6 cellular contexts compared by ENCODE assay signal in genomic region chr19:35716735-35716984, GRCh38. TPM values are rescaled to one million over a fixed set of nuclear protein-coding genes. Genes with fewer than 3 reads are reported as not detected.
DNase-seq lines count a peak whose midpoint lies in the region; ATAC-seq and TF ChIP-seq lines count a peak whose summit lies in the region.

No MANE protein-coding gene starts in this region.

- peak overlapping the region; percentile 99 for H3K4me2 ChIP-seq in GM23338

- peaks cover 27% of the 10 kb centered on the region for H3K27me3 Mint-ChIP-seq in GM23338 (ENCODE audit: insufficient read depth, low read depth, poor library complexity)

- H3K4me1 Mint-ChIP-seq in GM23338 = peaks cover 43% of the 10 kb centered on the region

- H3K4me3 Mint-ChIP-seq in GM23338 = peak overlapping the region; percentile 88

- POLR2A ChIA-PET in A673 (lab: Charles Lee; ENCODE audit: low non-redundant PET) = no interaction called here

- TF ChIP-seq CTCF in A673 (conservative IDR thresholded peaks at IDR 0.05; ENCODE audit: low read depth, low read length) (no peak), GM23338 (conservative IDR thresholded peaks at IDR 0.05; ENCODE audit: low read depth in 2 of 2) (no peak)

- H2AFZ ChIP-seq in GM23338 = peak overlapping the region; percentile 88; the same call in 1 of the 2 replicates

- no peaks in the 10 kb centered on the region for H3K9me2 ChIP-seq in GM23338 (ENCODE audit: insufficient read depth)

- H3K27ac ChIP-seq in A673 (ENCODE audit: low read depth, low read length, poor library complexity, severe bottlenecking) = peak overlapping the region; percentile 89
- peak overlapping the region; percentile 94 for H3K27ac ChIP-seq in GM23338 (ENCODE audit: low read depth)
- H3K27ac ChIP-seq in angular gyrus (ENCODE audit: low read depth, low read length) = peak overlapping the region; percentile 94
- peak overlapping the region; percentile 90 for H3K27ac ChIP-seq in muscle layer of colon (ENCODE audit: low read depth, low read length)

- H3K9me3 ChIP-seq in A673 (ENCODE audit: low read depth, low read length, poor library complexity, severe bottlenecking) (no peaks in the 10 kb centered on the region), muscle layer of colon (ENCODE audit: low read length) (no peaks in the 10 kb centered on the region)

- peaks cover 11% of the 10 kb centered on the region for H4K20me1 ChIP-seq in GM23338 (replicated peaks; ENCODE audit: insufficient read depth)

- H3K27me3 ChIP-seq in A673 (replicated peaks; ENCODE audit: insufficient read depth, low read depth, low read length, poor library complexity) = no peaks in the 10 kb centered on the region
- H3K27me3 ChIP-seq in GM23338 (ENCODE audit: insufficient read depth) = no peaks in the 10 kb centered on the region
- H3K27me3 ChIP-seq in muscle layer of colon (ENCODE audit: control insufficient read depth in 1 of 2, insufficient read depth in 2 of 2, low read length in 2 of 2) = no peaks in the 10 kb centered on the region

- DNase-seq in A673 (ENCODE audit: low spot score) (no peak), GM23338 (ENCODE audit: low spot score) (no peak), NCI-H226 (no peak)
- DNase-seq in central memory CD4-positive, alpha-beta T cell = no peak

- CTCF ChIA-PET in A673 (lab: Charles Lee) = no interaction called here

- ATAC-seq in GM23338 = peak; percentile 74

- peaks cover 10% of the 10 kb centered on the region; the same call in 1 of the 2 replicates for H3F3A ChIP-seq in GM23338 (replicated peaks; ENCODE audit: low read depth)

- no peaks in the 10 kb centered on the region; the same call in 2 of the 3 replicates for H3K9me3 Mint-ChIP-seq in GM23338

- H3K4me1 ChIP-seq in A673 (ENCODE audit: insufficient read depth, low read length, poor library complexity, severe bottlenecking) = peaks cover 8% of the 10 kb centered on the region
- H3K4me1 ChIP-seq in GM23338 (ENCODE audit: insufficient read depth) = peaks cover 36% of the 10 kb centered on the region
- peaks cover 21% of the 10 kb centered on the region for H3K4me1 ChIP-seq in muscle layer of colon (ENCODE audit: insufficient read depth, low read length)

- intact Hi-C loops in A673 (cut with micrococcal nuclease; ENCODE audit: unreplicated experiment) = loop anchor here (2.0 kb wide), 2 partner anchors 22 to 168 kb away; no protein-coding TSS in a partner anchor

- peaks cover 21% of the 10 kb centered on the region for H3K79me2 ChIP-seq in GM23338 (replicated peaks; ENCODE audit: insufficient read depth)

- peaks cover 15% of the 10 kb centered on the region for H3K36me3 Mint-ChIP-seq in GM23338 (ENCODE audit: low read depth)

- H3K9ac ChIP-seq in muscle layer of colon (ENCODE audit: low read length) = peak overlapping the region; percentile 61

- BruUV-seq in A673 (replicated peaks; lab: Mats Ljungman, UMichigan) = no TSS peak

- peak overlapping the region; percentile 97 for H3K27ac Mint-ChIP-seq in GM23338

- H3K4me3 ChIP-seq in A673 (ENCODE audit: low read depth, low read length, poor library complexity, severe bottlenecking) = peak overlapping the region; percentile 96
- peak overlapping the region; percentile 85 for H3K4me3 ChIP-seq in GM23338
- peak overlapping the region; percentile 77 to 92 for H3K4me3 ChIP-seq in muscle layer of colon (ENCODE audit: low read depth in 1 of 2, low read length in 2 of 2)

- H3K36me3 ChIP-seq in A673 (ENCODE audit: insufficient read depth, low read length, poor library complexity, severe bottlenecking) = peaks cover 13% of the 10 kb centered on the region
- H3K36me3 ChIP-seq in GM23338 (ENCODE audit: insufficient read depth) = no peaks in the 10 kb centered on the region
- peaks cover 13% of the 10 kb centered on the region for H3K36me3 ChIP-seq in muscle layer of colon (ENCODE audit: insufficient read depth, low read length)

TF ChIP-seq in GM23338, 12 proteins besides CTCF, POLR2A, EP300 and RAD21:
- no peak for TF ChIP-seq STAT1 (IDR thresholded peaks at IDR 0.05; ENCODE audit: unreplicated experiment)
- peak; percentile 63 for TF ChIP-seq POLR2AphosphoS5 (IDR thresholded peaks at IDR 0.05; ENCODE audit: low read depth)
- TF ChIP-seq ETS1 (IDR thresholded peaks at IDR 0.05) = no peak; the same call in 1 of the 2 replicates

RNA-seq across cellular contexts. Expression of gene KMT2B, which starts 1.1 kb away (rescaled TPM):
- total RNA-seq in A673 (2021) = 49.1 and 51.0 TPM in 2 replicates
- 36.2 and 49.8 TPM in 2 replicates for total RNA-seq in GM23338 (2014; rRNA removed; shearing (Covaris generic))
- polyA plus RNA-seq in GM23338 (2016; fragmentation: Nextera tagmentation; extraction: Ambion mirVana) = 15.5 and 15.8 TPM in 2 replicates

RNA-seq across cellular contexts. Expression of gene ZBTB32, which starts 12.3 kb away (rescaled TPM):
- not detected in 2 replicates for total RNA-seq in A673 (2021)
- total RNA-seq in GM23338 (2014; rRNA removed; shearing (Covaris generic)) = 1.8 TPM in 1 of 2 replicates, not detected in the other
- 0.45 and 0.65 TPM in 2 replicates for polyA plus RNA-seq in GM23338 (2016; fragmentation: Nextera tagmentation; extraction: Ambion mirVana)

RNA-seq across cellular contexts. Expression of gene IGFLR1, which starts 25.6 kb away (rescaled TPM):
- total RNA-seq in A673 (2021) = 4.9 and 5.8 TPM in 2 replicates
- 7.8 and 14.4 TPM in 2 replicates for total RNA-seq in GM23338 (2014; rRNA removed; shearing (Covaris generic))
- 17.8 and 18.1 TPM in 2 replicates for polyA plus RNA-seq in GM23338 (2016; fragmentation: Nextera tagmentation; extraction: Ambion mirVana)

RNA-seq across cellular contexts. Expression of gene U2AF1L4, which starts 28.6 kb away (rescaled TPM):
- 20.4 and 21.0 TPM in 2 replicates for total RNA-seq in A673 (2021)
- 13.1 and 14.3 TPM in 2 replicates for total RNA-seq in GM23338 (2014; rRNA removed; shearing (Covaris generic))
- polyA plus RNA-seq in GM23338 (2016; fragmentation: Nextera tagmentation; extraction: Ambion mirVana) = 20.0 and 23.7 TPM in 2 replicates

RNA-seq across cellular contexts. Expression of gene PSENEN, which starts 28.8 kb away (rescaled TPM):
- 58.8 and 67.7 TPM in 2 replicates for total RNA-seq in A673 (2021)
- total RNA-seq in GM23338 (2014; rRNA removed; shearing (Covaris generic)) = 18.5 and 20.6 TPM in 2 replicates
- polyA plus RNA-seq in GM23338 (2016; fragmentation: Nextera tagmentation; extraction: Ambion mirVana) = 175 and 197 TPM in 2 replicates
